Comparison of ENCODE assay signal across 8 cellular contexts in the genomic region with DNA sequence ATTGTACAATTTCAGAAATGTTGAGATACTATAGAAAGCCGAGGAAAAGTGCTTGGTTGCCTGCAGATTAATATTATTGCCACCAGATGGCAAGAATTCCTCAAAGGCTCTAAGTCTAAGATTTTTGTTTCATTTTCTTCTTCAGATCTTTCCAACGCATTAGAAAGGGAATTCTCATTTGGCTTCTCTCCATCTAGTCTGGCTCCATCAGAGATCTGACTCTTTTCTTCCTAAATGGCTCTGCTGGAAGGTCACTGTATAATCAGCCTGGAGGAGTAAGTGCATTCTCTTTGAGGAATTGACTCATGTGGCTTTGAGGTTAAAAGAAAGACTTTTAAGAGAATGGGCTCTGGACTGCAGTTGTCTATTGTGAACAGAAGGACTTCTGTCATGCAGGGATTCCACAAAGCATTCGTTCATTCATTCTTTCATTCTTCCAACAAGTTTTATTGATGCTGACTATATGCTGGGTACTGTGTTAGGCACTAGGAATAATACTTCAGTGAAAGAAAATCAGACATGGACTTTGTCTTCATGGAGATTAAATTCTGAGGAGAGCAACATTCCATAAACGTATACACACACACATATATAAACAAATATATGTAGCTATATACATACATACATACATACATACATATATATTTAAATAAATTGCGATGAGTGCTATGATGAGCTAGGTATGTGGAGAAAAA. TPM values are rescaled to one million over a fixed set of nuclear protein-coding genes. Genes with fewer than 3 reads are reported as not detected.
DNase-seq lines count a peak whose midpoint lies in the region; ATAC-seq, FAIRE-seq and TF ChIP-seq lines count a peak whose summit lies in the region.
"Had no signal": no experiment of that assay in that cellular context is flagged by ENCODE, and none has a peak within 500 bp of the region (broad histone marks: within the 10 kb centered on the region; RNA-seq: fewer than 3 reads in every experiment).

No MANE protein-coding gene starts in this region.

- peak overlapping the region; percentile 8 for H3K27ac Mint-ChIP-seq in activated T-helper 17 cell treated with anti-CD3 and anti-CD28 coated beads, Interleukin-2, amount 50 U/mL, for 72 hours

- peak; percentile 54 for TF ChIP-seq CTCF in retinal pigment epithelial cell (conservative IDR thresholded peaks at IDR 0.05; ENCODE audit: low read depth, low read length)

- no peak overlapping the region for H3K4me3 ChIP-seq in retinal pigment epithelial cell (ENCODE audit: low read length)

- H3K27me3 Mint-ChIP-seq in activated T-helper 17 cell treated with anti-CD3 and anti-CD28 coated beads, Interleukin-2, amount 50 U/mL, for 72 hours = peaks cover 34% of the 10 kb centered on the region

- ATAC-seq in activated T-helper 17 cell treated with anti-CD3 and anti-CD28 coated beads, Interleukin-2, amount 50 U/mL, for 72 hours (replicated peaks) = peak; percentile 47
- ATAC-seq in HG02571 (IDR thresholded peaks at IDR 0.05; ENCODE audit: unreplicated experiment) = no peak

- H3K4me3 Mint-ChIP-seq in activated T-helper 17 cell treated with anti-CD3 and anti-CD28 coated beads, Interleukin-2, amount 50 U/mL, for 72 hours = peak overlapping the region; percentile 25

- peak; percentile 59 for DNase-seq in G401 (ENCODE audit: low spot score)
- peak; percentile 28 for DNase-seq in HTR-8/SVneo (ENCODE audit: insufficient read length, low spot score)
- peak; percentile 9 for DNase-seq in glomerular endothelial cell (ENCODE audit: extremely low read depth, low read depth, low spot score)
- peak; percentile 13 for DNase-seq in retinal pigment epithelial cell (ENCODE audit: low read depth)
- no peak for DNase-seq in NCI-H146 treated with DMSO at 0.1 percent for 48 hours (lab: John Stamatoyannopoulos, UW; ENCODE audit: unreplicated experiment)

- H3K36me3 Mint-ChIP-seq in activated T-helper 17 cell treated with anti-CD3 and anti-CD28 coated beads, Interleukin-2, amount 50 U/mL, for 72 hours (ENCODE audit: low read depth) = no peaks in the 10 kb centered on the region

- H3K9me3 Mint-ChIP-seq in activated T-helper 17 cell treated with anti-CD3 and anti-CD28 coated beads, Interleukin-2, amount 50 U/mL, for 72 hours = no peaks in the 10 kb centered on the region

- peaks cover 10% of the 10 kb centered on the region for H3K4me1 Mint-ChIP-seq in activated T-helper 17 cell treated with anti-CD3 and anti-CD28 coated beads, Interleukin-2, amount 50 U/mL, for 72 hours

- no peak for FAIRE-seq in HTR-8/SVneo (lab: Jason Lieb, UNC)

- in situ Hi-C loops in G401 (cut with HindIII; ENCODE audit: low sequenced_read_pairs) = no loop called here

RNA-seq across cellular contexts. Expression of a gene that starts 55.3 kb away (rescaled TPM):
- total RNA-seq in G401 (2014; rRNA removed; shearing (Covaris generic)) = not detected in 2 replicates
- total RNA-seq in activated T-helper 17 cell treated with anti-CD3 and anti-CD28 coated beads, Interleukin-2, amount 50 U/mL, for 72 hours = not detected
- total RNA-seq in glomerular endothelial cell = not detected in 2 replicates
- total RNA-seq: subcutaneous adipose tissue had no signal
